22 cellular contexts compared by ENCODE assay signal in genomic region chr4:113565702-113566012, GRCh38.
DNase-seq lines count a peak whose midpoint lies in the region; ATAC-seq and TF ChIP-seq lines count a peak whose summit lies in the region.
"Had no signal": no experiment of that assay in that cellular context is flagged by ENCODE, and none has a peak within 500 bp of the region (broad histone marks: within the 10 kb centered on the region; RNA-seq: fewer than 3 reads in every experiment).

No MANE protein-coding gene starts in this region.

- peak overlapping the region; percentile 80 for H3K27ac Mint-ChIP-seq in activated CD8-positive, alpha-beta T cell treated with anti-CD3 and anti-CD28 coated beads for 36 hours
- no peak overlapping the region for H3K27ac Mint-ChIP-seq in activated CD8-positive, alpha-beta T cell treated with anti-CD3 and anti-CD28 coated beads, Interleukin-2, amount 10 ng/mL, durations not matched to agents 7 days and 5 days
- H3K27ac Mint-ChIP-seq in activated naive CD8-positive, alpha-beta T cell treated with anti-CD3 and anti-CD28 coated beads, Interleukin-2, amount 50 U/mL, for 24 hours: no peak overlapping the region
- H3K27ac Mint-ChIP-seq in stimulated activated naive B cell treated with anti-CD40 and anti-IgM and Interleukin-4, amounts not matched to agents 10 μg/mL and 1 μg/mL and 100 μg/mL, for 72 hours: peak overlapping the region; percentile 95
- H3K27ac Mint-ChIP-seq: progenitor cell of endocrine pancreas had no signal

- peaks cover 33% of the 10 kb centered on the region for H3K36me3 Mint-ChIP-seq in activated CD8-positive, alpha-beta T cell treated with anti-CD3 and anti-CD28 coated beads for 36 hours (ENCODE audit: low read depth)
- peaks cover 40% of the 10 kb centered on the region for H3K36me3 Mint-ChIP-seq in activated CD8-positive, alpha-beta T cell treated with anti-CD3 and anti-CD28 coated beads, Interleukin-2, amount 10 ng/mL, durations not matched to agents 7 days and 5 days (ENCODE audit: low read depth)
- H3K36me3 Mint-ChIP-seq in activated naive CD8-positive, alpha-beta T cell treated with anti-CD3 and anti-CD28 coated beads, Interleukin-2, amount 50 U/mL, for 24 hours (ENCODE audit: low read depth): peaks cover 36% of the 10 kb centered on the region
- peaks cover 12 to 45% of the 10 kb centered on the region in 2 donors for H3K36me3 Mint-ChIP-seq in stimulated activated naive B cell treated with anti-CD40 and anti-IgM and Interleukin-4, amounts not matched to agents 10 μg/mL and 1 μg/mL and 100 μg/mL, for 72 hours

- H3K4me3 Mint-ChIP-seq in activated CD8-positive, alpha-beta T cell treated with anti-CD3 and anti-CD28 coated beads for 36 hours: no peak overlapping the region
- H3K4me3 Mint-ChIP-seq in activated CD8-positive, alpha-beta T cell treated with anti-CD3 and anti-CD28 coated beads, Interleukin-2, amount 10 ng/mL, durations not matched to agents 7 days and 5 days: no peak overlapping the region
- H3K4me3 Mint-ChIP-seq in activated naive CD8-positive, alpha-beta T cell treated with anti-CD3 and anti-CD28 coated beads, Interleukin-2, amount 50 U/mL, for 24 hours: peak overlapping the region; percentile 46
- H3K4me3 Mint-ChIP-seq in stimulated activated naive B cell treated with anti-CD40 and anti-IgM and Interleukin-4, amounts not matched to agents 10 μg/mL and 1 μg/mL and 100 μg/mL, for 72 hours: peak overlapping the region; percentile 75 to 78
- H3K4me3 Mint-ChIP-seq: H9 had no signal

- POLR2A ChIA-PET in activated CD8-positive, alpha-beta T cell treated with anti-CD3 and anti-CD28 coated beads for 36 hours (lab: Charles Lee): interaction anchor here (1.5 kb wide), 1 partner anchor 26 kb away, joined by 3 read pairs; no protein-coding TSS in a partner anchor
- POLR2A ChIA-PET in activated CD8-positive, alpha-beta T cell treated with anti-CD3 and anti-CD28 coated beads, Interleukin-2, amount 10 ng/mL, durations not matched to agents 7 days and 5 days (lab: Charles Lee): interaction anchor here (0.6 to 1.3 kb wide), 2 partner anchors 195 to 197 kb away, joined by 3 read pairs; no protein-coding TSS in a partner anchor

- peaks cover 47% of the 10 kb centered on the region for H3K4me1 Mint-ChIP-seq in activated CD8-positive, alpha-beta T cell treated with anti-CD3 and anti-CD28 coated beads for 36 hours (ENCODE audit: low read depth)
- H3K4me1 Mint-ChIP-seq in activated CD8-positive, alpha-beta T cell treated with anti-CD3 and anti-CD28 coated beads, Interleukin-2, amount 10 ng/mL, durations not matched to agents 7 days and 5 days (ENCODE audit: low read depth): peaks cover 45% of the 10 kb centered on the region
- peaks cover 59% of the 10 kb centered on the region for H3K4me1 Mint-ChIP-seq in activated naive CD8-positive, alpha-beta T cell treated with anti-CD3 and anti-CD28 coated beads, Interleukin-2, amount 50 U/mL, for 24 hours
- peaks cover 42 to 69% of the 10 kb centered on the region in 2 donors for H3K4me1 Mint-ChIP-seq in stimulated activated naive B cell treated with anti-CD40 and anti-IgM and Interleukin-4, amounts not matched to agents 10 μg/mL and 1 μg/mL and 100 μg/mL, for 72 hours

- CTCF ChIA-PET in activated CD8-positive, alpha-beta T cell treated with anti-CD3 and anti-CD28 coated beads for 36 hours (lab: Charles Lee): interaction anchor here (0.7 kb wide), 1 partner anchor 18 kb away, joined by 4 read pairs; no protein-coding TSS in a partner anchor
- CTCF ChIA-PET in activated CD8-positive, alpha-beta T cell treated with anti-CD3 and anti-CD28 coated beads, Interleukin-2, amount 10 ng/mL, durations not matched to agents 7 days and 5 days (lab: Charles Lee): interaction anchor here (1.0 to 4.8 kb wide), 5 partner anchors 15 to 170 kb away, joined by 3 to 49 read pairs (median 5); no protein-coding TSS in a partner anchor

- TF ChIP-seq CTCF in activated CD8-positive, alpha-beta T cell treated with anti-CD3 and anti-CD28 coated beads for 36 hours (IDR thresholded peaks at IDR 0.05): no peak

- H3K9me3 Mint-ChIP-seq in activated CD8-positive, alpha-beta T cell treated with anti-CD3 and anti-CD28 coated beads for 36 hours: no peaks in the 10 kb centered on the region
- H3K9me3 Mint-ChIP-seq in activated CD8-positive, alpha-beta T cell treated with anti-CD3 and anti-CD28 coated beads, Interleukin-2, amount 10 ng/mL, durations not matched to agents 7 days and 5 days (ENCODE audit: insufficient read depth): no peaks in the 10 kb centered on the region
- no peaks in the 10 kb centered on the region for H3K9me3 Mint-ChIP-seq in activated naive CD8-positive, alpha-beta T cell treated with anti-CD3 and anti-CD28 coated beads, Interleukin-2, amount 50 U/mL, for 24 hours
- peaks cover 0 to 3% of the 10 kb centered on the region in 2 donors for H3K9me3 Mint-ChIP-seq in stimulated activated naive B cell treated with anti-CD40 and anti-IgM and Interleukin-4, amounts not matched to agents 10 μg/mL and 1 μg/mL and 100 μg/mL, for 72 hours
- H3K9me3 Mint-ChIP-seq: H9 had no signal

- no peak for ATAC-seq in activated CD8-positive, alpha-beta T cell treated with anti-CD3 and anti-CD28 coated beads for 36 hours
- no peak for ATAC-seq in activated CD8-positive, alpha-beta T cell treated with anti-CD3 and anti-CD28 coated beads, Interleukin-2, amount 10 ng/mL, durations not matched to agents 7 days and 5 days
- ATAC-seq in activated naive CD8-positive, alpha-beta T cell treated with anti-CD3 and anti-CD28 coated beads, Interleukin-2, amount 50 U/mL, for 24 hours: no peak
- no peak for ATAC-seq in stimulated activated naive B cell treated with anti-CD40 and anti-IgM and Interleukin-4, amounts not matched to agents 10 μg/mL and 1 μg/mL and 100 μg/mL, for 72 hours (replicated peaks)
- ATAC-seq: HepG2, sciatic nerve had no signal

- intact Hi-C loops in activated CD8-positive, alpha-beta T cell treated with anti-CD3 and anti-CD28 coated beads for 36 hours (cut with micrococcal nuclease): loop anchor here (5.0 kb wide), 2 partner anchors 72 to 117 kb away; no protein-coding TSS in a partner anchor

- no peaks in the 10 kb centered on the region for H3K27me3 Mint-ChIP-seq in activated CD8-positive, alpha-beta T cell treated with anti-CD3 and anti-CD28 coated beads for 36 hours
- H3K27me3 Mint-ChIP-seq in activated CD8-positive, alpha-beta T cell treated with anti-CD3 and anti-CD28 coated beads, Interleukin-2, amount 10 ng/mL, durations not matched to agents 7 days and 5 days (ENCODE audit: low read depth): no peaks in the 10 kb centered on the region
- no peaks in the 10 kb centered on the region for H3K27me3 Mint-ChIP-seq in activated naive CD8-positive, alpha-beta T cell treated with anti-CD3 and anti-CD28 coated beads, Interleukin-2, amount 50 U/mL, for 24 hours
- H3K27me3 Mint-ChIP-seq in stimulated activated naive B cell treated with anti-CD40 and anti-IgM and Interleukin-4, amounts not matched to agents 10 μg/mL and 1 μg/mL and 100 μg/mL, for 72 hours: no peaks in the 10 kb centered on the region
- H3K27me3 Mint-ChIP-seq: progenitor cell of endocrine pancreas had no signal

- no peak for DNase-seq in activated CD8-positive, alpha-beta T cell treated with anti-CD3 and anti-CD28 coated beads for 36 hours
- no peak for DNase-seq in activated CD8-positive, alpha-beta T cell treated with anti-CD3 and anti-CD28 coated beads, Interleukin-2, amount 10 ng/mL, durations not matched to agents 7 days and 5 days
- DNase-seq in NAMALWA (ENCODE audit: low spot score) (peak; percentile 54), HT-29 (ENCODE audit: low spot score) (no peak)
- no peak for DNase-seq in activated naive CD8-positive, alpha-beta T cell treated with anti-CD3 and anti-CD28 coated beads, Interleukin-2, amount 50 U/mL, for 24 hours
- DNase-seq in stimulated activated naive B cell treated with anti-CD40 and anti-IgM and Interleukin-4, amounts not matched to agents 10 μg/mL and 1 μg/mL and 100 μg/mL, for 72 hours: no peak
- no peak for DNase-seq in stimulated activated CD4-positive, alpha-beta T cell treated with anti-CD3 and anti-CD28 coated beads, Interleukin-2, amount 100 ng/mL, for 48 hours
- DNase-seq in effector CD4-positive, alpha-beta T cell: no peak
- DNase-seq: activated naive CD4-positive, alpha-beta T cell treated with Interleukin-2 at 50 U/mL for 16 hours; activated T-cell treated with anti-CD3 and anti-CD28 coated beads, Interleukin-2, amount 50 U/mL, for 48 hours; aorta; Caco-2; caudate nucleus; DMS79; H9; islet precursor cell; mucosa of descending colon; NCI-H774; upper lobe of right lung had no signal

Comparison
In these comparisons a context has a peak if more than half of its experiments do, and no peak if none do; other contexts are left out.
1. H3K27ac Mint-ChIP-seq: peak in activated CD8-positive, alpha-beta T cell treated with anti-CD3 and anti-CD28 coated beads for 36 hours (single experiment) and stimulated activated naive B cell treated with anti-CD40 and anti-IgM and Interleukin-4, amounts not matched to agents 10 μg/mL and 1 μg/mL and 100 μg/mL, for 72 hours (single experiment); none in activated CD8-positive, alpha-beta T cell treated with anti-CD3 and anti-CD28 coated beads, Interleukin-2, amount 10 ng/mL, durations not matched to agents 7 days and 5 days (single experiment) and activated naive CD8-positive, alpha-beta T cell treated with anti-CD3 and anti-CD28 coated beads, Interleukin-2, amount 50 U/mL, for 24 hours (single experiment).
2. H3K4me3 Mint-ChIP-seq: peak in activated naive CD8-positive, alpha-beta T cell treated with anti-CD3 and anti-CD28 coated beads, Interleukin-2, amount 50 U/mL, for 24 hours (single experiment) and stimulated activated naive B cell treated with anti-CD40 and anti-IgM and Interleukin-4, amounts not matched to agents 10 μg/mL and 1 μg/mL and 100 μg/mL, for 72 hours (2 of 2); none in activated CD8-positive, alpha-beta T cell treated with anti-CD3 and anti-CD28 coated beads for 36 hours (single experiment) and activated CD8-positive, alpha-beta T cell treated with anti-CD3 and anti-CD28 coated beads, Interleukin-2, amount 10 ng/mL, durations not matched to agents 7 days and 5 days (single experiment).